In the genomic region with DNA sequence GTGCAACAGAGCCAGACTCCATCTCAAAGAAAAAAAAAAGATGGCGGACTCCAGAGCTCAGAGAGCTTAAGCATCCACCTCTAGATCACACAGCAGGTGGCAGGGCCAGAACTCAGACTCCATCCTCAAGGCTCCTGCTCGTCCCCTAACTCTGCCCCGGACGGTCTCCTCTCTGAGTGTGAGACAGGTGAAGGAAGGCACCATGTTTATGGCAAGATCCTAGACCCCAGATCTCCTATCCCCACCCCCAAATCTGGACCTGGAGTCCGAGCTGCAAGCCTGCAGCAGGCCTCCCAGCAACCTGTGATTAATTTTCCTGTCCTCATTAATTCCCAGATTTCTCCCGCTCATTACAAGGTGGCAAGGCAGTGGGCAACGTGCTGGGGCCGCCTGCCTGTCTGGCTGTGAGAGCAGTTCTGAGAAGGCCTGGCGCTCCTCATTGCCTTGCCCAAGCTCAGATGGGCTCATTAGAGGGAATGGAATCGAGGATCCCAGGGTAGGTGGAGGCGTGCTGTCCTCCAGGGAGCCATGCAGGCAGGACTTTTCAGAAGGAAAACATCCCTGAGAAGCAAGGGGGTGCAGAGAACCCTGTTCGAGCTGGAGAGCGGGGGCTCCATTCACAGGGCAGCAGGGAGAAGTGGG, we compare ENCODE assay signal across 14 cellular contexts.
"Had no signal": no experiment of that assay in that cellular context is flagged by ENCODE, and none has a peak within 500 bp of the region (broad histone marks: within the 10 kb centered on the region; RNA-seq: fewer than 3 reads in every experiment).

No MANE protein-coding gene starts in this region.

- H3K27me3 ChIP-seq: body of pancreas, SJSA1, tibial nerve had no signal

- H3K4me1 ChIP-seq: body of pancreas, parathyroid adenoma, SJSA1, tibial nerve had no signal

- H3K27me3 Mint-ChIP-seq: activated CD4-positive, alpha-beta memory T cell treated with anti-CD3 and anti-CD28 coated beads, Interleukin-2, amount 10 ng/mL, durations not matched to agents 7 days and 5 days; memory B cell had no signal

- H3K9me3 ChIP-seq: body of pancreas, SJSA1 had no signal

- H3K36me3 ChIP-seq: SJSA1, tibial nerve had no signal

- H3K4me3 Mint-ChIP-seq: activated CD4-positive, alpha-beta memory T cell treated with anti-CD3 and anti-CD28 coated beads, Interleukin-2, amount 10 ng/mL, durations not matched to agents 7 days and 5 days; central memory CD8-positive, alpha-beta T cell; immature natural killer cell; memory B cell; stimulated activated naive B cell treated with anti-CD40 and anti-IgM and Interleukin-4, amounts not matched to agents 10 μg/mL and 1 μg/mL and 100 μg/mL, for 72 hours had no signal

- DNase-seq: activated CD4-positive, alpha-beta memory T cell treated with anti-CD3 and anti-CD28 coated beads, Interleukin-2, amount 10 ng/mL, durations not matched to agents 7 days and 5 days; activated naive CD4-positive, alpha-beta T cell treated with anti-CD3 and anti-CD28 coated beads, Interleukin-2, amount 50 U/mL, for 16 hours; immature natural killer cell; left colon; retina; small intestine; stimulated activated naive B cell treated with anti-CD40 and anti-IgM and Interleukin-4, amounts not matched to agents 10 μg/mL and 1 μg/mL and 100 μg/mL, for 72 hours; T1000 had no signal

- ATAC-seq: body of pancreas; left colon; stimulated activated naive B cell treated with anti-CD40 and anti-IgM and Interleukin-4, amounts not matched to agents 10 μg/mL and 1 μg/mL and 100 μg/mL, for 72 hours had no signal

- H3K27ac Mint-ChIP-seq: activated CD4-positive, alpha-beta memory T cell treated with anti-CD3 and anti-CD28 coated beads, Interleukin-2, amount 10 ng/mL, durations not matched to agents 7 days and 5 days; immature natural killer cell; memory B cell; stimulated activated naive B cell treated with anti-CD40 and anti-IgM and Interleukin-4, amounts not matched to agents 10 μg/mL and 1 μg/mL and 100 μg/mL, for 72 hours had no signal

- H3K27ac ChIP-seq: body of pancreas, parathyroid adenoma, SJSA1, tibial nerve had no signal

- H3K4me1 Mint-ChIP-seq: activated CD4-positive, alpha-beta memory T cell treated with anti-CD3 and anti-CD28 coated beads, Interleukin-2, amount 10 ng/mL, durations not matched to agents 7 days and 5 days; central memory CD8-positive, alpha-beta T cell; immature natural killer cell; memory B cell had no signal

- H3K4me3 ChIP-seq: body of pancreas, SJSA1, tibial nerve had no signal

- H3K36me3 Mint-ChIP-seq: immature natural killer cell, memory B cell had no signal
